Comparison of ENCODE assay signal across 8 cellular contexts in the genomic region with DNA sequence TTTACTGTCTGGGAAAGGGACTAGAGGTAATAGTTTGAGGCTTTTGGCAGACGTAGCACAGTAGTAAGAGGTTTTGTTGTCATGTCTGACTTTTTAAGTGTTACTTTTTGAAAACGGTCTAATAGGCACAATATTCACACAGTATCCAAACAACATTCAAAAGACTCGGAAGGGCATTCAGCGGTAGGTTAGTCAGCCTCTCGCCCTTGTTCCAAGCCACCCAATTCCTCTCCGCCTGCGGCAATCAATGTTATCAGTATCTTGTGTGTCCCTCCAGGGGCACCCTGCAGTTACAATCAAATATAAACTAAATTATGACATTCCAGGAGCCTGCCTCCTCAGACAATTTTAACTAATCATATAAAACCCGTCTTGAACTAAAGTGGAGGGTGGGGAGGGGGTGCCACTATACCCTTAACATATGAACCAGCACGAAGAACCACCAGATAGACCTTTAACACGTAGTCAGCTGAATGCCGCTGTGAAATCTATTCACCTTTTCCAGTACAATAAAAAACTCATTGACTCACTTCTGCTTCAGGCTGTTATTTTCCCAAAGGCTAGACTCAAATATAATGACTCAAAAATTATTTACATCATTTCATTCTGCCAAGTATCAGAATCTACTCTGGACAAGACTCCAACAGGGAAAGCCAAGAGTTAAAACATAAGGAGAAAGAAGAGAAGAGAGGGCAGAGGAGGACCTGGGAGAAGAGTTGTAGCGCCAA. TPM values are rescaled to one million over a fixed set of nuclear protein-coding genes. Genes with fewer than 3 reads are reported as not detected.
DNase-seq lines count a peak whose midpoint lies in the region; ATAC-seq and TF ChIP-seq lines count a peak whose summit lies in the region.

No MANE protein-coding gene starts in this region.

- H3K4me1 Mint-ChIP-seq in activated T-cell treated with anti-CD3 and anti-CD28 coated beads, Interleukin-2, amount 50 U/mL, for 24 hours (ENCODE audit: low read depth) = peaks cover 46% of the 10 kb centered on the region
- peaks cover 40% of the 10 kb centered on the region for H3K4me1 Mint-ChIP-seq in activated naive CD8-positive, alpha-beta T cell treated with anti-CD3 and anti-CD28 coated beads for 36 hours

- H3K9me3 Mint-ChIP-seq in activated T-cell treated with anti-CD3 and anti-CD28 coated beads, Interleukin-2, amount 50 U/mL, for 24 hours = no peaks in the 10 kb centered on the region
- H3K9me3 Mint-ChIP-seq in activated naive CD8-positive, alpha-beta T cell treated with anti-CD3 and anti-CD28 coated beads for 36 hours = no peaks in the 10 kb centered on the region

- 32 to 36% methylated on average over 12 of the region's 12 CpGs for WGBS in thyroid gland, 2 donors

- H3K27ac Mint-ChIP-seq in activated T-cell treated with anti-CD3 and anti-CD28 coated beads, Interleukin-2, amount 50 U/mL, for 24 hours = peak overlapping the region; percentile 75
- H3K27ac Mint-ChIP-seq in activated naive CD8-positive, alpha-beta T cell treated with anti-CD3 and anti-CD28 coated beads for 36 hours = peak overlapping the region; percentile 55

- intact Hi-C loops in left lung (cut with DNase I) (no loop called here), thyroid gland (cut with DNase I) (no loop called here)

- H3K27me3 ChIP-seq in left lung (peaks cover 0 to 22% of the 10 kb centered on the region in 2 donors), thyroid gland (no peaks in the 10 kb centered on the region)

- DNase-seq in activated T-cell treated with anti-CD3 and anti-CD28 coated beads, Interleukin-2, amount 50 U/mL, for 24 hours = no peak
- no peak for DNase-seq in activated T-cell treated with anti-CD3 and anti-CD28 coated beads, Interleukin-2, amount 50 U/mL, for 48 hours
- no peak for DNase-seq in activated naive CD8-positive, alpha-beta T cell treated with anti-CD3 and anti-CD28 coated beads for 36 hours
- DNase-seq in left lung = no peak
- peak; percentile 33 to 49 for DNase-seq in thyroid gland
- no peak for DNase-seq in T-helper 9 cell
- no peak for DNase-seq in activated CD4-positive, CD25-positive, alpha-beta regulatory T cell treated with anti-CD3 and anti-CD28 coated beads, Interleukin-2, amount 50 U/mL, for 72 hours
- no peak for DNase-seq in germinal center (ENCODE audit: low spot score)

- H3K36me3 ChIP-seq in left lung (no peaks in the 10 kb centered on the region), thyroid gland (peaks cover 2 to 4% of the 10 kb centered on the region in 2 donors)

- TF ChIP-seq CTCF in left lung (IDR thresholded peaks at IDR 0.05) = no peak
- no peak for TF ChIP-seq CTCF in thyroid gland (IDR thresholded peaks at IDR 0.05)

- H3K9me3 ChIP-seq in left lung = no peaks in the 10 kb centered on the region
- no peaks in the 10 kb centered on the region for H3K9me3 ChIP-seq in thyroid gland

- H3K4me1 ChIP-seq in left lung = peaks cover 3 to 60% of the 10 kb centered on the region in 2 donors
- peaks cover 33 to 37% of the 10 kb centered on the region in 2 donors for H3K4me1 ChIP-seq in thyroid gland

- ATAC-seq in left lung = no peak

- H3K27me3 Mint-ChIP-seq in activated T-cell treated with anti-CD3 and anti-CD28 coated beads, Interleukin-2, amount 50 U/mL, for 24 hours = peaks cover 24% of the 10 kb centered on the region
- peaks cover 6% of the 10 kb centered on the region for H3K27me3 Mint-ChIP-seq in activated naive CD8-positive, alpha-beta T cell treated with anti-CD3 and anti-CD28 coated beads for 36 hours

- H3K4me3 ChIP-seq in left lung (peak overlapping the region; percentile 62 to 70), thyroid gland (replicated peaks in 1 of 3) (peak overlapping the region in 2 of 3 donors; percentile 71 to 88)

- peaks cover 6% of the 10 kb centered on the region for H3K36me3 Mint-ChIP-seq in activated T-cell treated with anti-CD3 and anti-CD28 coated beads, Interleukin-2, amount 50 U/mL, for 24 hours (ENCODE audit: low read depth)
- peaks cover 6% of the 10 kb centered on the region for H3K36me3 Mint-ChIP-seq in activated naive CD8-positive, alpha-beta T cell treated with anti-CD3 and anti-CD28 coated beads for 36 hours

- peak overlapping the region; percentile 86 for H3K4me3 Mint-ChIP-seq in activated T-cell treated with anti-CD3 and anti-CD28 coated beads, Interleukin-2, amount 50 U/mL, for 24 hours
- H3K4me3 Mint-ChIP-seq in activated naive CD8-positive, alpha-beta T cell treated with anti-CD3 and anti-CD28 coated beads for 36 hours = peak overlapping the region; percentile 90

- peak in 1 of 2 donors; percentile 88 for TF ChIP-seq POLR2A in thyroid gland (IDR thresholded peaks at IDR 0.05)

- H3K27ac ChIP-seq in left lung = peak overlapping the region; percentile 98 to 99
- H3K27ac ChIP-seq in thyroid gland = peak overlapping the region; percentile 10 to 99 (median 96)

RNA-seq across cellular contexts. Expression of a gene that starts 1.7 kb away (rescaled TPM):
- total RNA-seq in activated naive CD8-positive, alpha-beta T cell treated with anti-CD3 and anti-CD28 coated beads for 36 hours = under 1 TPM; 0.76 to 0.94 TPM
- total RNA-seq in left lung (10 to 100 TPM; 15.2 to 23.2 TPM), thyroid gland (10 to 100 TPM; 18.4 to 40.3 (median 27.7) TPM)

Comparison
In these comparisons a context has a peak if more than half of its experiments do, and no peak if none do; other contexts are left out.
1. DNase-seq: peak in thyroid gland (2 of 2); none in activated T-cell treated with anti-CD3 and anti-CD28 coated beads, Interleukin-2, amount 50 U/mL, for 24 hours (single experiment), activated T-cell treated with anti-CD3 and anti-CD28 coated beads, Interleukin-2, amount 50 U/mL, for 48 hours (0 of 2), activated naive CD8-positive, alpha-beta T cell treated with anti-CD3 and anti-CD28 coated beads for 36 hours (single experiment), left lung (0 of 2), T-helper 9 cell (single experiment), activated CD4-positive, CD25-positive, alpha-beta regulatory T cell treated with anti-CD3 and anti-CD28 coated beads, Interleukin-2, amount 50 U/mL, for 72 hours (single experiment) and germinal center (single experiment).
2. RNA of a gene that starts 1.7 kb away (total RNA-seq): 18.4 to 40.3 TPM in thyroid gland and 15.2 to 23.2 TPM in left lung; 0.76 to 0.94 TPM in activated naive CD8-positive, alpha-beta T cell treated with anti-CD3 and anti-CD28 coated beads for 36 hours; every median in the first group is over 4 times any median in the second.